ENCODE assay signal across 19 cellular contexts in the genomic region with DNA sequence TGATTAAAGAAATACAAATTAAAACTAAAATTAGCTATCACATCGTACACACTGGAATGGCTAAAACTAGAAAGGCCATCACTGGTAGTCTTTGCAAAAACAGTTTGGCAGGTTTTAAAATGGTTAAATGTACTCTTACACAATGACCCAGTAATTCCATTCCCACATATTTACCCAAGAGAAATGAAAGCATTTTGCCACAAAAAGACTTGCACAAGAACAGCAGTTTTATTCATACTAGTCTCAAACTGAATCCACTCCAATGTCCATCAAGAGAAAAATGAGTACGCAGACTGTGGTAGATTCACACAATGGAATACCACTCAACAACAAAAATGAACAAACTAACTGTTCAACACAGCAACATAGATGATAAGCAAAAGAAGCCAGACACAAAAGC. TPM values are rescaled to one million over a fixed set of nuclear protein-coding genes. Genes with fewer than 3 reads are reported as not detected.
DNase-seq lines count a peak whose midpoint lies in the region; ATAC-seq, FAIRE-seq and TF ChIP-seq lines count a peak whose summit lies in the region.
"Had no signal": no experiment of that assay in that cellular context is flagged by ENCODE, and none has a peak within 500 bp of the region (broad histone marks: within the 10 kb centered on the region; RNA-seq: fewer than 3 reads in every experiment).

No MANE protein-coding gene starts in this region.

- H3K79me1 ChIP-seq in H1 (ENCODE audit: low read depth, low read length), result no peaks in the 10 kb centered on the region

- H3K27ac ChIP-seq in H1 (ENCODE audit: low read depth, low read length) (no peak overlapping the region), right lobe of liver (peak overlapping the region in 1 of 3 donors; percentile 22), thyroid gland (no peak overlapping the region)
- H3K27ac ChIP-seq: gastroesophageal sphincter had no signal

- TF ChIP-seq EP300 in H1 (IDR thresholded peaks at IDR 0.05; ENCODE audit: borderline replicate concordance in 1 of 2, low read depth in 2 of 2, low read length in 2 of 2), result no peak

- no peak overlapping the region for H3K4me3 Mint-ChIP-seq in T-cell
- H3K4me3 Mint-ChIP-seq: CD4-positive, alpha-beta memory T cell had no signal

- H2BK20ac ChIP-seq in H1 (ENCODE audit: low read length), result no peak overlapping the region

- no peak for FAIRE-seq in H1 (lab: Jason Lieb, UNC)

- H2AK5ac ChIP-seq in H1 (ENCODE audit: low read depth, low read length), result no peak overlapping the region

- DNase-seq in AG10803 (ENCODE audit: low read depth), result peak; percentile 65
- DNase-seq in M059J (ENCODE audit: low read depth), result peak; percentile 8
- DNase-seq in H1 (ENCODE audit: low read depth in 1 of 2, low spot score in 2 of 2), result no peak
- DNase-seq in right lobe of liver, result no peak
- DNase-seq in T-cell, result no peak
- no peak for DNase-seq in HT-29 (ENCODE audit: low spot score)
- DNase-seq in activated CD4-positive, CD25-positive, alpha-beta regulatory T cell (lab: John Stamatoyannopoulos, UW), result no peak
- DNase-seq in thyroid gland, result no peak
- DNase-seq: activated CD4-positive, alpha-beta T cell treated with anti-CD3 and anti-CD28 coated beads for 4 hours; activated CD8-positive, alpha-beta memory T cell treated with anti-CD3 and anti-CD28 coated beads, Interleukin-2, amount 50 U/mL, for 4 hours; activated effector memory CD4-positive, alpha-beta T cell treated with Interleukin-2 at 50 U/mL for 16 hours; amniotic stem cell; CD4-positive, alpha-beta memory T cell; H7; mucosa of descending colon; NCI-H1105; nucleus accumbens; SK-N-SH had no signal

- H3K27ac Mint-ChIP-seq in T-cell, result no peak overlapping the region
- H3K27ac Mint-ChIP-seq: CD4-positive, alpha-beta memory T cell had no signal

- no peak overlapping the region for H3K9ac ChIP-seq in H1 (replicated peaks in 1 of 4; ENCODE audit: extremely low read depth in 1 of 4, low read depth in 3 of 4, low read length in 3 of 4)
- H3K9ac ChIP-seq: SK-N-SH had no signal

- H3K4me1 ChIP-seq in H1 (replicated peaks in 1 of 4; ENCODE audit: control insufficient read depth in 3 of 4, insufficient read depth in 4 of 4, low read length in 3 of 4) (no peaks in the 10 kb centered on the region), right lobe of liver (peaks cover 0 to 8% (median 2%) of the 10 kb centered on the region in 4 donors), thyroid gland (no peaks in the 10 kb centered on the region)
- H3K4me1 ChIP-seq: gastroesophageal sphincter had no signal

- H2AFZ ChIP-seq in H1 (ENCODE audit: low read length), result 0 out of 2 replicates have a peak overlapping the region, but pooled peaks have one; percentile 32

- H2BK15ac ChIP-seq in H1 (ENCODE audit: low read length), result no peak overlapping the region

- 94% methylated on average over 2 of the region's 2 CpGs; no CpG with 5 or more reads in 1 of the 2 experiments for WGBS in H1 (ENCODE audit: extremely low coverage in 1 of 2, insufficient coverage in 1 of 2, insufficient read length in 1 of 2, insufficient replicate concordance in 2 of 2, low coverage in 1 of 2, low lambda C conversion rate in 2 of 2, missing lambda C conversion rate in 1 of 2), 2 experiments
- 35% methylated on average over 2 of the region's 2 CpGs for WGBS in right lobe of liver (ENCODE audit: insufficient coverage, low coverage, low lambda C conversion rate, missing lambda C conversion rate)
- 83 to 89% methylated on average over 2 of the region's 2 CpGs for WGBS in thyroid gland, 2 donors

- no peak for TF ChIP-seq RAD21 in H1 (IDR thresholded peaks at IDR 0.05 in 1 of 2, conservative IDR thresholded peaks at IDR 0.05 in 1 of 2; ENCODE audit: low read depth in 2 of 2, low read length in 2 of 2)

- no peak overlapping the region for H2BK120ac ChIP-seq in H1 (replicated peaks; ENCODE audit: low read depth, low read length)

- no peaks in the 10 kb centered on the region for H3K36me3 ChIP-seq in H1 (ENCODE audit: control insufficient read depth in 2 of 4, insufficient read depth in 4 of 4, low read length in 3 of 4)
- peaks cover 0 to 3% (median 0%) of the 10 kb centered on the region in 4 donors for H3K36me3 ChIP-seq in right lobe of liver
- H3K36me3 ChIP-seq in thyroid gland, result peaks cover 5 to 13% of the 10 kb centered on the region in 2 donors

- H3K36me3 Mint-ChIP-seq in T-cell, result peaks cover 62% of the 10 kb centered on the region

- TF ChIP-seq POLR2A in H1 (IDR thresholded peaks at IDR 0.05; ENCODE audit: control extremely low read depth in 1 of 2, low read depth in 2 of 2, low read length in 2 of 2) (no peak), right lobe of liver (IDR thresholded peaks at IDR 0.05) (no peak), thyroid gland (IDR thresholded peaks at IDR 0.05) (no peak)

- no peak overlapping the region for H4K91ac ChIP-seq in H1 (replicated peaks; ENCODE audit: insufficient read length, low read length)

- no peaks in the 10 kb centered on the region for H4K20me1 ChIP-seq in H1 (replicated peaks in 1 of 2; ENCODE audit: control insufficient read depth in 1 of 2, insufficient read depth in 2 of 2, low read length in 2 of 2)

- H3K9me3 ChIP-seq in H1 (ENCODE audit: insufficient read depth in 2 of 2, low read depth in 1 of 2, low read length in 1 of 2), result peaks cover 0 to 6% of the 10 kb centered on the region in 2 experiments; a peak in 1 of 4 replicates
- no peaks in the 10 kb centered on the region for H3K9me3 ChIP-seq in right lobe of liver
- no peaks in the 10 kb centered on the region for H3K9me3 ChIP-seq in thyroid gland
- H3K9me3 ChIP-seq: gastroesophageal sphincter, mucosa of descending colon had no signal

- H3K27me3 ChIP-seq in H1 (replicated peaks in 1 of 4; ENCODE audit: control insufficient read depth in 3 of 4, extremely low read depth in 1 of 4, insufficient read depth in 3 of 4, low read length in 3 of 4) (no peaks in the 10 kb centered on the region), right lobe of liver (no peaks in the 10 kb centered on the region), thyroid gland (no peaks in the 10 kb centered on the region)
- H3K27me3 ChIP-seq: gastroesophageal sphincter had no signal

- H2BK5ac ChIP-seq in H1 (ENCODE audit: low read depth, low read length), result no peak overlapping the region

- H3K9me3 Mint-ChIP-seq in T-cell, result peaks cover 0 to 3% (median 0%) of the 10 kb centered on the region in 3 donors

- TF ChIP-seq CTCF in AG10803 (conservative IDR thresholded peaks at IDR 0.05; ENCODE audit: low read length) (no peak), H1 (IDR thresholded peaks at IDR 0.05; ENCODE audit: control extremely low read depth in 1 of 3, insufficient read depth in 1 of 3, low read depth in 1 of 3, low read length in 3 of 3) (no peak), right lobe of liver (IDR thresholded peaks at IDR 0.05) (no peak), thyroid gland (IDR thresholded peaks at IDR 0.05) (no peak)

- intact Hi-C loops in right lobe of liver (cut with DNase I), result no loop called here
- intact Hi-C loops in thyroid gland (cut with DNase I), result no loop called here

- H4K8ac ChIP-seq in H1 (ENCODE audit: extremely low read depth, insufficient read depth, low read length), result no peak overlapping the region

- no peak overlapping the region for H4K5ac ChIP-seq in H1 (ENCODE audit: insufficient read length, low read depth, low read length)

- CTCF ChIA-PET in H1 (lab: Charles Lee; ENCODE audit: partially characterized antibody), result no interaction called here
- CTCF ChIA-PET in T-cell (lab: Charles Lee), result no interaction called here

- H3K4ac ChIP-seq in H1 (replicated peaks; ENCODE audit: insufficient read length, low read depth, low read length), result no peak overlapping the region

- H2BK12ac ChIP-seq in H1 (ENCODE audit: low read depth, low read length), result no peak overlapping the region

- peak; percentile 75 to 96 (median 93) for ATAC-seq in right lobe of liver
- no peak for ATAC-seq in T-cell (replicated peaks in 1 of 4)
- ATAC-seq: gastroesophageal sphincter, mucosa of descending colon had no signal

- H3K23me2 ChIP-seq in H1 (ENCODE audit: low read depth, low read length), result no peaks in the 10 kb centered on the region

- no peaks in the 10 kb centered on the region for H3K27me3 Mint-ChIP-seq in T-cell
- H3K27me3 Mint-ChIP-seq: CD4-positive, alpha-beta memory T cell had no signal

- no peak overlapping the region for H3K4me2 ChIP-seq in H1 (ENCODE audit: insufficient read depth in 1 of 2, low read depth in 2 of 2, low read length in 2 of 2)
- H3K4me2 ChIP-seq: SK-N-SH had no signal

- H3K18ac ChIP-seq in H1 (ENCODE audit: extremely low read depth, low read length), result no peak overlapping the region

- H3K14ac ChIP-seq in H1 (ENCODE audit: insufficient read length), result no peak overlapping the region

- H3K23ac ChIP-seq in H1 (ENCODE audit: insufficient read length), result no peak overlapping the region

- POLR2A ChIA-PET in H1 (lab: Charles Lee; ENCODE audit: partially characterized antibody), result no interaction called here
- POLR2A ChIA-PET in T-cell (lab: Charles Lee), result no interaction called here

- H3K79me2 ChIP-seq in H1 (ENCODE audit: control insufficient read depth in 1 of 2, insufficient read depth in 2 of 2, low read length in 2 of 2), result no peaks in the 10 kb centered on the region

- H3K56ac ChIP-seq in H1 (replicated peaks; ENCODE audit: insufficient read length, low read depth, low read length), result no peak overlapping the region

- peaks cover 25 to 33% (median 30%) of the 10 kb centered on the region in 3 donors for H3K4me1 Mint-ChIP-seq in T-cell

- H3K4me3 ChIP-seq in AG10803 (ENCODE audit: low read length), result no peak overlapping the region
- H3K4me3 ChIP-seq in H1 (ENCODE audit: extremely low read depth in 1 of 4, insufficient read depth in 2 of 4, low read depth in 3 of 4, low read length in 4 of 4), result no peak overlapping the region
- H3K4me3 ChIP-seq in right lobe of liver, result no peak overlapping the region
- H3K4me3 ChIP-seq in thyroid gland (replicated peaks in 1 of 3), result no peak overlapping the region
- H3K4me3 ChIP-seq: gastroesophageal sphincter, mucosa of descending colon had no signal

RNA-seq across cellular contexts. Expression of gene SP140L, which starts 29.1 kb away (rescaled TPM):
- total RNA-seq in M059J (2014; rRNA removed; shearing (Covaris generic)), result 7.6 and 11.2 TPM in 2 replicates
- 0.31 and 1.5 TPM in 2 replicates for total RNA-seq in H1 (2021; fragmentation: NEBNext Ultra II Directional; extraction: Animal tissue kit (Norgen Biotek cat#: 25700))
- 0.36 and 0.58 TPM in 2 replicates for polyA plus RNA-seq in H1 (2011; rRNA removed)
- polyA plus RNA-seq in H1 (2011; cell fraction: cytosol; rRNA removed), result 0.53 TPM
- polyA plus RNA-seq in H1 (2011; cell fraction: nucleus; rRNA removed), result 0.81 TPM
- polyA plus RNA-seq in H1 (2012, experiment 1 of 2), result 0.28 to 0.57 TPM (median 0.40 TPM) in 4 replicates
- not detected for polyA plus RNA-seq in H1 (2012, experiment 2 of 2)
- polyA plus RNA-seq in H1 (2013, experiment 1 of 2), result 0.63 TPM
- 1.0 TPM for polyA plus RNA-seq in H1 (2013, experiment 2 of 2)
- polyA minus RNA-seq in H1 (2011; rRNA and poly(A)+ RNA removed), result 0.66 and 0.69 TPM in 2 replicates
- polyA minus RNA-seq in H1 (2011; cell fraction: cytosol; rRNA and poly(A)+ RNA removed), result 0.51 TPM
- 0.70 TPM for polyA minus RNA-seq in H1 (2011; cell fraction: nucleus; rRNA and poly(A)+ RNA removed)
- total RNA-seq in right lobe of liver, result 10 to 100 TPM in 5 of 6 experiments, 1 to 10 TPM in 1; 6.6 to 17.9 (median 11.3) TPM
- total RNA-seq in T-cell, result 100 to 1,000 TPM in 1 of 5 donors, 10 to 100 TPM in 4; 80.8 to 104 (median 82.0) TPM
- total RNA-seq in HT-29 (2014; rRNA removed; shearing (Covaris generic)), result 2.7 and 3.5 TPM in 2 replicates
- total RNA-seq in thyroid gland, result 10 to 100 TPM in 1 of 4 donors, 1 to 10 TPM in 3; 6.5 to 18.6 (median 8.4) TPM

RNA-seq across cellular contexts. Expression of gene SP100, which starts 59.9 kb away (rescaled TPM):
- 239 and 257 TPM in 2 replicates for total RNA-seq in M059J (2014; rRNA removed; shearing (Covaris generic))
- 0.33 and 1.1 TPM in 2 replicates for total RNA-seq in H1 (2021; fragmentation: NEBNext Ultra II Directional; extraction: Animal tissue kit (Norgen Biotek cat#: 25700))
- 0.06 and 0.16 TPM in 2 replicates for polyA plus RNA-seq in H1 (2011; rRNA removed)
- polyA plus RNA-seq in H1 (2011; cell fraction: cytosol; rRNA removed), result 0.45 TPM
- 0.31 TPM for polyA plus RNA-seq in H1 (2011; cell fraction: nucleus; rRNA removed)
- polyA plus RNA-seq in H1 (2012, experiment 1 of 2), result 0.47 to 0.77 TPM (median 0.61 TPM) in 4 replicates
- not detected for polyA plus RNA-seq in H1 (2012, experiment 2 of 2)
- 0.65 TPM for polyA plus RNA-seq in H1 (2013, experiment 1 of 2)
- 0.42 TPM for polyA plus RNA-seq in H1 (2013, experiment 2 of 2)
- 0.38 TPM in 1 of 2 replicates, not detected in the other for polyA minus RNA-seq in H1 (2011; rRNA and poly(A)+ RNA removed)
- polyA minus RNA-seq in H1 (2011; cell fraction: cytosol; rRNA and poly(A)+ RNA removed), result not detected
- 2.4 TPM for polyA minus RNA-seq in H1 (2011; cell fraction: nucleus; rRNA and poly(A)+ RNA removed)
- total RNA-seq in right lobe of liver (10 to 100 TPM; 24.2 to 55.5 (median 46.8) TPM), T-cell (100 to 1,000 TPM; 188 to 271 (median 217) TPM), thyroid gland (100 to 1,000 TPM in 2 of 4 donors, 10 to 100 TPM in 2; 84.0 to 151 (median 98.0) TPM)
- 23.6 and 28.4 TPM in 2 replicates for total RNA-seq in HT-29 (2014; rRNA removed; shearing (Covaris generic))
- total RNA-seq: H7 had no signal

Comparison
In these comparisons a context has a peak if more than half of its experiments do, and no peak if none do; other contexts are left out.
1. DNase-seq: peak in AG10803 (single experiment) and M059J (single experiment); none in H1 (0 of 2), right lobe of liver (0 of 3), T-cell (0 of 34), HT-29 (single experiment), activated CD4-positive, CD25-positive, alpha-beta regulatory T cell (0 of 4) and thyroid gland (0 of 2).
2. ATAC-seq: peak in right lobe of liver (4 of 4); none in T-cell (0 of 4).
3. RNA of gene SP100, which starts 59.9 kb away (total RNA-seq): 239 to 257 TPM in M059J, 188 to 271 TPM in T-cell, 84.0 to 151 TPM in thyroid gland, 24.2 to 55.5 TPM in right lobe of liver and 23.6 to 28.4 TPM in HT-29; 0.33 to 1.1 TPM in H1; every median in the first group is over 10 times any median in the second.